Comparison of ENCODE assay signal across 15 cellular contexts in the genomic region with DNA sequence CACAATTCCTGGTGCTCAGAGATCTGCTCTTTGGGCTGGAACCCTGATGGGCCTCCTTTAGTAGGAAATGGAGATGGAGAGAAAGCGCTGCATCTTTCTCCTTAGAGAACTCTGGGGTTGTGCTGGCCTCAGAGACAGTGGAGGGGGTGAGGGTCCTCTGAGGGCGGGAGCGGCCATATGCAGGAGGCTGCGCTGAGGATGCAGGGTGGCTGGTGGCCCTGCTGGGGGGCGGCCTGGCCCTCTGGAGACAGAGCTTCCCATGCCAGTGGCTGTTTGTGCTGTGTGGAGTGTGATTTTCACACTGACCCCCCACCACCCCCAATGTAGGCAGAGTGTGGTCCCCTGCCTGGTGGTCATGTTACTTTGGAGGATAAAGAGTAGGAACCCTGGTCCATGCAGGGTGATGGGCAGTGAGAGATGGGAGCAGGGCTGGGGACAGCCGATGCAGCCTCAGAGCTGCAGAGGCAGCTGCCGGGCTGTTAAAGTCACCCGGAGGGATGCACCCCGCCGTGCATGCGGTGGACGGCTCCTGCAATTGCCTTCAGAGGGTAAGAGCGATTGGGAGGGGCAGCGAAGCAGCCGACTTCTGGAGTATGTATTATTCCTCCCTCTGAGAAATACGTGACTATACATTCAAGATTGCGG.
"Had no signal": no experiment of that assay in that cellular context is flagged by ENCODE, and none has a peak within 500 bp of the region (broad histone marks: within the 10 kb centered on the region; RNA-seq: fewer than 3 reads in every experiment).

No MANE protein-coding gene starts in this region.

- H3K4me3 Mint-ChIP-seq: immature natural killer cell; natural killer cell; stimulated activated naive B cell treated with anti-CD40 and anti-IgM and Interleukin-4, amounts not matched to agents 10 μg/mL and 1 μg/mL and 100 μg/mL, for 72 hours; stimulated activated naive CD8-positive, alpha-beta T cell treated with anti-CD3 and anti-CD28 coated beads, Interleukin-15, Interleukin-2, amounts not matched to agents 100 ng/mL and 50 ng/mL, for 24 hours had no signal

- ATAC-seq: natural killer cell had no signal

- H3K9me3 ChIP-seq: lower lobe of right lung, neutrophil, prostate gland, right atrium auricular region, suprapubic skin, transverse colon had no signal

- H3K27ac ChIP-seq: lower lobe of right lung, neutrophil, prostate gland, suprapubic skin, transverse colon had no signal

- H3K27me3 ChIP-seq: neutrophil, right atrium auricular region, suprapubic skin, transverse colon had no signal

- H3K4me3 ChIP-seq: coronary artery, lower lobe of right lung, prostate gland, right atrium auricular region, suprapubic skin, transverse colon had no signal

- H3K9me3 Mint-ChIP-seq: immature natural killer cell; natural killer cell; stimulated activated naive B cell treated with anti-CD40 and anti-IgM and Interleukin-4, amounts not matched to agents 10 μg/mL and 1 μg/mL and 100 μg/mL, for 72 hours; stimulated activated naive CD8-positive, alpha-beta T cell treated with anti-CD3 and anti-CD28 coated beads, Interleukin-15, Interleukin-2, amounts not matched to agents 100 ng/mL and 50 ng/mL, for 24 hours had no signal

- H3K27me3 Mint-ChIP-seq: stimulated activated naive B cell treated with anti-CD40 and anti-IgM and Interleukin-4, amounts not matched to agents 10 μg/mL and 1 μg/mL and 100 μg/mL, for 72 hours; stimulated activated naive CD8-positive, alpha-beta T cell treated with anti-CD3 and anti-CD28 coated beads, Interleukin-15, Interleukin-2, amounts not matched to agents 100 ng/mL and 50 ng/mL, for 24 hours had no signal

- H3K36me3 Mint-ChIP-seq: natural killer cell had no signal

- DNase-seq: dermis blood vessel endothelial cell; effector memory CD4-positive, alpha-beta T cell; immature natural killer cell; left ventricle myocardium superior; lower lobe of right lung; natural killer cell; stimulated activated CD4-positive, alpha-beta T cell treated with anti-CD3 and anti-CD28 coated beads, Interleukin-4, amount 100 ng/mL, for 4 hours; stimulated activated naive B cell treated with anti-CD40 and anti-IgM and Interleukin-4, amounts not matched to agents 10 μg/mL and 1 μg/mL and 100 μg/mL, for 72 hours; transverse colon had no signal

- H3K27ac Mint-ChIP-seq: natural killer cell; stimulated activated naive B cell treated with anti-CD40 and anti-IgM and Interleukin-4, amounts not matched to agents 10 μg/mL and 1 μg/mL and 100 μg/mL, for 72 hours; stimulated activated naive CD8-positive, alpha-beta T cell treated with anti-CD3 and anti-CD28 coated beads, Interleukin-15, Interleukin-2, amounts not matched to agents 100 ng/mL and 50 ng/mL, for 24 hours had no signal

- H3K4me1 ChIP-seq: prostate gland had no signal

- H3K36me3 ChIP-seq: lower lobe of right lung, prostate gland, right atrium auricular region, suprapubic skin, transverse colon had no signal
